Comparison of ENCODE assay signal across 35 cellular contexts in the genomic region with DNA sequence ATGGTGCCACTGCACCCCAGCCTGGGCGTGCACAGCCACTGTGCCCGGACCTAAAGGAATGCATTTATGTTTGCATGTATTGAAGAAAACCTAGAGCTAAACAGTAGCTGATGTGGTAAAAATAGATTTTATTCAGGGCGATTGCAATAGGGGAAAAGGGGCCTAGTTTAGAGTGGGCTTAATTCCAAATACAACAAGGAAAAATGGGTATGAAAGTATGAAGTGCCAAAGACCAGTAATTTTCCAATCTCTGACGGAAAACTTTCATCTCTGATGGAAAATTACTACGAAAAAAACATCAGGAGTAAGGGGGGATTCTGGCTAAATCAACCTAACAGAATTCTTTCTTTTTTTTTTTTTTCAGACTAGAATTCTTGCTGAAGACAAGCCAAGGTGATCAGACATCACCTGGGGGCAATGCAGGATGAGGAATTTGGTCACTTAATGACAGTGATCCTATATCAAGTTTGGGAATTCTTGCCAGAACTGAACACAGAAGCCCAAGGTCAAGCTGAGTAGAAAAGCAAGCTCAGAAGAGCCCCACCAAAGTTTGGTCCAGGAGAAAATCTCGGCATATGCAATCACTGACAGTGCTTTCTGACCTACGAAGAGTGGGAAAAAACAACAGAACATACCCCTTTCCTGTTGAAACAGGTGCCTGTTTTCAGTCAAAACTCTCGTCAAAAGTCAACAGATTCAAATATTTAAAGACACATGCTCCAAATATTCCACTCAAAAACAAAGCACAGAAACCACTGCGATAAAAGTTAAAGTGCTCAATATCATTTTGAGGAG. TPM values are rescaled to one million over a fixed set of nuclear protein-coding genes. Genes with fewer than 3 reads are reported as not detected.
"Had no signal": no experiment of that assay in that cellular context is flagged by ENCODE, and none has a peak within 500 bp of the region (broad histone marks: within the 10 kb centered on the region; RNA-seq: fewer than 3 reads in every experiment).

No MANE protein-coding gene starts in this region.

- H3K36me3 ChIP-seq: gastrocnemius medialis, left lung, ovary, spleen, thoracic aorta, transverse colon, upper lobe of right lung, uterus had no signal

- H3K4me3 ChIP-seq: dorsolateral prefrontal cortex, gastrocnemius medialis, left lung, ovary, psoas muscle, skin epidermis, spleen, thoracic aorta, transverse colon, upper lobe of right lung, uterus had no signal

- H3K4me1 Mint-ChIP-seq: nephron had no signal

- H3K27ac Mint-ChIP-seq: naive thymus-derived CD4-positive, alpha-beta T cell; nephron; stimulated activated memory B cell treated with anti-CD40 and anti-IgM and Interleukin-4, amounts not matched to agents 10 μg/mL and 1 μg/mL and 100 μg/mL, for 72 hours; stimulated activated naive CD8-positive, alpha-beta T cell treated with anti-CD3 and anti-CD28 coated beads, Interleukin-15, Interleukin-2, amounts not matched to agents 100 ng/mL and 50 ng/mL, for 24 hours had no signal

- DNase-seq: cortex of kidney; dorsolateral prefrontal cortex; effector CD4-positive, alpha-beta T cell; foreskin fibroblast; gastrocnemius medialis; head of caudate nucleus; hippocampal formation; left cardiac atrium; left lung; mesenchymal stem cell; midbrain; naive thymus-derived CD4-positive, alpha-beta T cell; occipital lobe; ovary; posterior cingulate gyrus; psoas muscle; right cardiac atrium; spleen; stimulated activated CD4-positive, alpha-beta T cell treated with anti-CD3 and anti-CD28 coated beads, Interleukin-4, amount 100 ng/mL, for 4 hours; transverse colon; upper lobe of right lung; uterus had no signal

- H3K4me1 ChIP-seq: gastrocnemius medialis, left lung, psoas muscle, transverse colon, upper lobe of right lung, uterus had no signal

- H3K9me3 ChIP-seq: gastrocnemius medialis, left lung, ovary, spleen, thoracic aorta, transverse colon, upper lobe of right lung, uterus had no signal

- H3K27ac ChIP-seq: dorsolateral prefrontal cortex, epithelial cell of prostate, gastrocnemius medialis, left lung, ovary, psoas muscle, skin epidermis, spleen, thoracic aorta, transverse colon, upper lobe of right lung, uterus had no signal

- H3K36me3 Mint-ChIP-seq: naive thymus-derived CD4-positive, alpha-beta T cell; stimulated activated memory B cell treated with anti-CD40 and anti-IgM and Interleukin-4, amounts not matched to agents 10 μg/mL and 1 μg/mL and 100 μg/mL, for 72 hours had no signal

- H3K27me3 ChIP-seq: dorsolateral prefrontal cortex, gastrocnemius medialis, left lung, ovary, transverse colon, uterus had no signal

- ATAC-seq: esophagus mucosa; gastrocnemius medialis; left cardiac atrium; left lung; naive thymus-derived CD4-positive, alpha-beta T cell; psoas muscle; right cardiac atrium; stimulated activated memory B cell treated with anti-CD40 and anti-IgM and Interleukin-4, amounts not matched to agents 10 μg/mL and 1 μg/mL and 100 μg/mL, for 72 hours; upper lobe of right lung had no signal

- H3K27me3 Mint-ChIP-seq: stimulated activated naive CD8-positive, alpha-beta T cell treated with anti-CD3 and anti-CD28 coated beads, Interleukin-15, Interleukin-2, amounts not matched to agents 100 ng/mL and 50 ng/mL, for 24 hours had no signal

- H3K9me3 Mint-ChIP-seq: naive thymus-derived CD4-positive, alpha-beta T cell; nephron; stimulated activated memory B cell treated with anti-CD40 and anti-IgM and Interleukin-4, amounts not matched to agents 10 μg/mL and 1 μg/mL and 100 μg/mL, for 72 hours; stimulated activated naive CD8-positive, alpha-beta T cell treated with anti-CD3 and anti-CD28 coated beads, Interleukin-15, Interleukin-2, amounts not matched to agents 100 ng/mL and 50 ng/mL, for 24 hours had no signal

- H3K4me3 Mint-ChIP-seq: naive thymus-derived CD4-positive, alpha-beta T cell; nephron; stimulated activated memory B cell treated with anti-CD40 and anti-IgM and Interleukin-4, amounts not matched to agents 10 μg/mL and 1 μg/mL and 100 μg/mL, for 72 hours; stimulated activated naive CD8-positive, alpha-beta T cell treated with anti-CD3 and anti-CD28 coated beads, Interleukin-15, Interleukin-2, amounts not matched to agents 100 ng/mL and 50 ng/mL, for 24 hours had no signal

RNA-seq across cellular contexts. Expression of gene APOBEC1, which starts 13.7 kb away (rescaled TPM):
- total RNA-seq: dorsolateral prefrontal cortex; esophagus mucosa; gastrocnemius medialis; glomerular endothelial cell; kidney epithelial cell; left cardiac atrium; left lung; lower leg skin; lung microvascular endothelial cell; naive thymus-derived CD4-positive, alpha-beta T cell; occipital lobe; ovary; psoas muscle; renal cortical epithelial cell; right cardiac atrium; spleen; thoracic aorta; upper lobe of right lung; uterus had no signal
- polyA plus RNA-seq: naive thymus-derived CD4-positive, alpha-beta T cell; ovary; right cardiac atrium; spleen had no signal

RNA-seq across cellular contexts. Expression of gene GDF3, which starts 16.1 kb away (rescaled TPM):
- total RNA-seq: dorsolateral prefrontal cortex; esophagus mucosa; gastrocnemius medialis; kidney epithelial cell; lower leg skin; mucosa of gallbladder; naive thymus-derived CD4-positive, alpha-beta T cell; occipital lobe; renal cortical epithelial cell; thoracic aorta; transverse colon; uterus had no signal
- polyA plus RNA-seq: naive thymus-derived CD4-positive, alpha-beta T cell had no signal

RNA-seq across cellular contexts. Expression of gene DPPA3, which starts 31.8 kb away (rescaled TPM):
- total RNA-seq: esophagus mucosa; gastrocnemius medialis; glomerular endothelial cell; kidney epithelial cell; left cardiac atrium; left lung; lower leg skin; lung microvascular endothelial cell; mucosa of gallbladder; naive thymus-derived CD4-positive, alpha-beta T cell; occipital lobe; ovary; psoas muscle; renal cortical epithelial cell; right cardiac atrium; spleen; thoracic aorta; transverse colon; upper lobe of right lung; uterus had no signal
- polyA plus RNA-seq: naive thymus-derived CD4-positive, alpha-beta T cell; psoas muscle; right cardiac atrium; spleen had no signal
